Comparison of ENCODE assay signal across 11 cellular contexts in genomic region chr2:238947920-238948710, GRCh38.
DNase-seq lines count a peak whose midpoint lies in the region; ATAC-seq and TF ChIP-seq lines count a peak whose summit lies in the region.
"Had no signal": no experiment of that assay in that cellular context is flagged by ENCODE, and none has a peak within 500 bp of the region (broad histone marks: within the 10 kb centered on the region; RNA-seq: fewer than 3 reads in every experiment).

No MANE protein-coding gene starts in this region.

- H3K27me3 ChIP-seq in Peyer's patch: no peaks in the 10 kb centered on the region

- H3K9me3 ChIP-seq in Peyer's patch: no peaks in the 10 kb centered on the region

- ATAC-seq in omental fat pad (ENCODE audit: low FRiP score) (peak; percentile 34), HG02970 (IDR thresholded peaks at IDR 0.05; ENCODE audit: low FRiP score, unreplicated experiment) (no peak)
- ATAC-seq: K562, left colon had no signal

- H3K27me3 Mint-ChIP-seq in osteocyte (ENCODE audit: unreplicated experiment): peaks cover 18% of the 10 kb centered on the region

- no peak overlapping the region for H3K27ac Mint-ChIP-seq in osteocyte (ENCODE audit: unreplicated experiment)
- H3K27ac Mint-ChIP-seq: activated T-cell treated with anti-CD3 and anti-CD28 coated beads, Interleukin-2, amount 50 U/mL, for 72 hours had no signal

- TF ChIP-seq POLR2A in Peyer's patch (IDR thresholded peaks at IDR 0.05): no peak

- H3K36me3 ChIP-seq in Peyer's patch: no peaks in the 10 kb centered on the region

- H3K4me1 ChIP-seq in Peyer's patch: no peaks in the 10 kb centered on the region

- no peaks in the 10 kb centered on the region for H3K36me3 Mint-ChIP-seq in osteocyte (ENCODE audit: unreplicated experiment)

- no peaks in the 10 kb centered on the region for H3K9me3 Mint-ChIP-seq in osteocyte (ENCODE audit: unreplicated experiment)
- H3K9me3 Mint-ChIP-seq: activated T-cell treated with anti-CD3 and anti-CD28 coated beads, Interleukin-2, amount 50 U/mL, for 72 hours had no signal

- H3K4me3 Mint-ChIP-seq in osteocyte (ENCODE audit: unreplicated experiment): no peak overlapping the region
- H3K4me3 Mint-ChIP-seq: activated T-cell treated with anti-CD3 and anti-CD28 coated beads, Interleukin-2, amount 50 U/mL, for 72 hours had no signal

- DNase-seq in GM12865 (ENCODE audit: low read depth): peak; percentile 24
- peak in 2 of 3 donors; percentile 43 to 44 for DNase-seq in Peyer's patch
- DNase-seq in epithelial cell of prostate (ENCODE audit: low read depth, low spot score): peak; percentile 88
- peak; percentile 14 for DNase-seq in omental fat pad (ENCODE audit: low spot score)
- no peak for DNase-seq in NCI-H2029 (lab: John Stamatoyannopoulos, UW)
- no peak for DNase-seq in osteocyte (ENCODE audit: extremely low spot score, unreplicated experiment)
- DNase-seq in putamen (ENCODE audit: low spot score): no peak
- DNase-seq: activated T-cell treated with anti-CD3 and anti-CD28 coated beads, Interleukin-2, amount 50 U/mL, for 72 hours had no signal

- H3K4me3 ChIP-seq in GM12865 (ENCODE audit: low read depth, low read length): no peak overlapping the region
- no peak overlapping the region for H3K4me3 ChIP-seq in Peyer's patch
- H3K4me3 ChIP-seq: K562 had no signal

- no peak for TF ChIP-seq CTCF in GM12865 (IDR thresholded peaks at IDR 0.05; ENCODE audit: insufficient read depth, low read depth, low read length, missing control alignments)
- TF ChIP-seq CTCF in Peyer's patch (IDR thresholded peaks at IDR 0.05): no peak
- no peak for TF ChIP-seq CTCF in omental fat pad (IDR thresholded peaks at IDR 0.05)
- no peak for TF ChIP-seq CTCF in osteocyte (IDR thresholded peaks at IDR 0.05)

- peaks cover 5% of the 10 kb centered on the region for H3K4me1 Mint-ChIP-seq in osteocyte (ENCODE audit: unreplicated experiment)

- no peak overlapping the region for H3K27ac ChIP-seq in Peyer's patch
- H3K27ac ChIP-seq in epithelial cell of prostate: peak overlapping the region; percentile 100

Comparison
In these comparisons a context has a peak if more than half of its experiments do, and no peak if none do; other contexts are left out.
1. DNase-seq: peak in GM12865 (single experiment), Peyer's patch (2 of 3), epithelial cell of prostate (single experiment) and omental fat pad (single experiment); none in NCI-H2029 (single experiment), osteocyte (single experiment) and putamen (single experiment).